16 cellular contexts compared by ENCODE assay signal in genomic region chr4:67721770-67722597, GRCh38. TPM values are rescaled to one million over a fixed set of nuclear protein-coding genes. Genes with fewer than 3 reads are reported as not detected.
DNase-seq lines count a peak whose midpoint lies in the region; TF ChIP-seq lines count a peak whose summit lies in the region.
"Had no signal": no experiment of that assay in that cellular context is flagged by ENCODE, and none has a peak within 500 bp of the region (broad histone marks: within the 10 kb centered on the region; RNA-seq: fewer than 3 reads in every experiment).

No MANE protein-coding gene starts in this region.

- no peak for TF ChIP-seq CTCF in mammary epithelial cell (conservative IDR thresholded peaks at IDR 0.05 in 1 of 2, IDR thresholded peaks at IDR 0.05 in 1 of 2; ENCODE audit: extremely low read depth in 1 of 2, insufficient read depth in 1 of 2, low read depth in 1 of 2, low read length in 2 of 2)

- WGBS in mammary epithelial cell (ENCODE audit: low coverage, missing lambda C conversion rate) = 44% methylated on average over 7 of the region's 9 CpGs

- H2AFZ ChIP-seq in mammary epithelial cell (ENCODE audit: low read depth, low read length) = no peak overlapping the region

- peaks cover 59% of the 10 kb centered on the region for H3K4me1 ChIP-seq in mammary epithelial cell (ENCODE audit: insufficient read depth, low read length)
- H3K4me1 ChIP-seq: psoas muscle, stomach had no signal

- H3K27me3 ChIP-seq in mammary epithelial cell (ENCODE audit: insufficient read depth, low read length) = no peaks in the 10 kb centered on the region
- H3K27me3 ChIP-seq: stomach had no signal

- peaks cover under 1% of the 10 kb centered on the region for H3K9me3 ChIP-seq in mammary epithelial cell (replicated peaks; ENCODE audit: insufficient read depth, low read length)
- H3K9me3 ChIP-seq: psoas muscle had no signal

- BruUV-seq in mammary epithelial cell (replicated peaks; lab: Mats Ljungman, UMichigan) = no TSS peak

- H3K4me2 ChIP-seq in mammary epithelial cell (ENCODE audit: insufficient read depth, low read depth, low read length) = peak overlapping the region; percentile 10

- H3K9ac ChIP-seq in mammary epithelial cell (ENCODE audit: insufficient read depth, low read length) = no peak overlapping the region

- dilution Hi-C loops in mammary epithelial cell (cut with HindIII; ENCODE audit: low sequenced_read_pairs) = no loop called here

- peak overlapping the region; percentile 80 for H3K27ac ChIP-seq in mammary epithelial cell (ENCODE audit: insufficient read depth, low read depth, low read length)
- H3K27ac ChIP-seq: psoas muscle, stomach had no signal

- H4K20me1 ChIP-seq in mammary epithelial cell (ENCODE audit: insufficient read depth, low read length) = no peaks in the 10 kb centered on the region

- in situ Hi-C loops in mammary epithelial cell (cut with MboI; ENCODE audit: low sequenced_read_pairs in 2 of 2) = no loop called here

- H3K36me3 ChIP-seq in mammary epithelial cell (ENCODE audit: insufficient read depth, low read length) = peaks cover 9% of the 10 kb centered on the region

- peaks cover 25% of the 10 kb centered on the region for H3K79me2 ChIP-seq in mammary epithelial cell (ENCODE audit: insufficient read depth, low read length)

- CTCF ChIA-PET in mammary epithelial cell (lab: Charles Lee; ENCODE audit: low non-redundant PET) = no interaction called here

- H3K4me3 ChIP-seq in mammary epithelial cell (replicated peaks in 1 of 3; ENCODE audit: insufficient read depth in 1 of 3, low read depth in 2 of 3, low read length in 3 of 3) = no peak overlapping the region
- H3K4me3 ChIP-seq: psoas muscle, stomach had no signal

- intact Hi-C loops in mammary epithelial cell (cut with micrococcal nuclease) (no loop called here), posterior vena cava (cut with DNase I) (no loop called here)

- peak; percentile 73 for DNase-seq in EL
- DNase-seq in M059J (ENCODE audit: low read depth) = peak; percentile 95
- DNase-seq in mammary epithelial cell = peak; percentile 95
- DNase-seq in kidney tubule cell (ENCODE audit: low spot score) = peak; percentile 87
- DNase-seq in stimulated activated naive CD4-positive, alpha-beta T cell (lab: John Stamatoyannopoulos, UW) = no peak
- no peak for DNase-seq in posterior vena cava (ENCODE audit: low spot score)
- no peak for DNase-seq in NCI-H187 treated with DMSO at 0.1 percent for 48 hours (lab: John Stamatoyannopoulos, UW)
- DNase-seq in NCI-H1105 (lab: John Stamatoyannopoulos, UW) = no peak
- DNase-seq: activated CD8-positive, alpha-beta memory T cell treated with anti-CD3 and anti-CD28 coated beads, Interleukin-2, amount 50 U/mL, for 4 hours; midbrain; NCI-H2081 treated with DMSO at 0.1 percent for 48 hours; psoas muscle; stomach; T-helper 17 cell had no signal

RNA-seq across cellular contexts. Expression of gene UBA6, which starts 21.0 kb away (rescaled TPM):
- total RNA-seq in M059J (2014; rRNA removed; shearing (Covaris generic)) = 89.4 and 132 TPM in 2 replicates
- total RNA-seq in mammary epithelial cell (100 to 1,000 TPM; 178 to 203 TPM), posterior vena cava (10 to 100 TPM; 33.7 to 48.9 TPM)
- polyA plus RNA-seq in mammary epithelial cell = 143 TPM
- 130 TPM for polyA minus RNA-seq in mammary epithelial cell

RNA-seq across cellular contexts. Expression of gene GNRHR, which starts 32.2 kb away (rescaled TPM):
- total RNA-seq in M059J (2014; rRNA removed; shearing (Covaris generic)) = not detected in 2 replicates
- total RNA-seq in mammary epithelial cell (under 1 TPM in 1 of 2 donors, not detected in 1; 0.26 TPM), posterior vena cava (not detected)
- 0.05 TPM for polyA plus RNA-seq in mammary epithelial cell
- polyA minus RNA-seq in mammary epithelial cell = not detected
- total RNA-seq: HepG2, psoas muscle, stomach, T-helper 17 cell had no signal
- polyA plus RNA-seq: adipose tissue, HepG2, psoas muscle, stomach had no signal

Comparison
In these comparisons a context has a peak if more than half of its experiments do, and no peak if none do; other contexts are left out.
1. DNase-seq: peak in EL (single experiment), M059J (single experiment), mammary epithelial cell (single experiment) and kidney tubule cell (single experiment); none in stimulated activated naive CD4-positive, alpha-beta T cell (0 of 6), posterior vena cava (single experiment), NCI-H187 treated with DMSO at 0.1 percent for 48 hours (single experiment) and NCI-H1105 (single experiment).